ENCODE assay signal across 9 cellular contexts in the genomic region with DNA sequence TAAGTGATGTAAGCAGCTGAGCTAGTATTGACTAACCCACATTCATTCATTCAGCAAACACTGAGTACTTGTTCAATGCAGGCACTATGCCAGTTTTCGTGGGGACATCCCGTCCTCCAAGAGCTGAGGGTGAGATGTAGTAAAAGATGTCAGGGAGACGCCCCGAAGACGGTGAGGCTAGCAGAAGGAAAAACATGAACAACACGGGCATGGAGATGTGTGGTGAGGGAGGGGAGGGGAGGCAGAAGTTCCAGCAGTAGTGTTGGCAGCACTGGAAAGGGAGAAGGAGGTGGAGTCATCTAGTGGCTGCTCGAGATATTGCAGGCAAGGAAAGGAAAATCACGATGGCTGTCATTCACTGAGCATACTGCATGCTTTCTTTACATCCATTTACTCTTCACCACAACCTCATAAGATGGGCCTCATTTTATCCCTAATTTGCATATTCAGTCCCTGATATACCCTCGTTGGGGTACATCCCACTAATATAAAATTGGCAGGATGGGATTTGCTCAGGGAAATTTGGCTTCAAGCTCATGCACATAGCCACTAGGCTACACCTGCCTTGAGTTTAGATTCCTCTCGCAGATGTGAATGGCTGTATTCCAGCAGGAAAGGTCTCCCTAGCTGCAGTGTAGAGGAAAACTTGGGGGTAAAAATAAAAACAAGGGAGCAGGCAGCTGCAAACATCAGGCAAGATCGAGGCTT. TPM values are rescaled to one million over a fixed set of nuclear protein-coding genes. Genes with fewer than 3 reads are reported as not detected.
DNase-seq lines count a peak whose midpoint lies in the region; ATAC-seq and FAIRE-seq lines count a peak whose summit lies in the region.
"Had no signal": no experiment of that assay in that cellular context is flagged by ENCODE, and none has a peak within 500 bp of the region (broad histone marks: within the 10 kb centered on the region; RNA-seq: fewer than 3 reads in every experiment).

No MANE protein-coding gene starts in this region.

- no peak overlapping the region for H3K4me3 Mint-ChIP-seq in natural killer cell treated with Interleukin-12 subunit alpha and Interleukin-12 subunit beta and Interleukin-15 and Interleukin-18, amount 100 ng/mL, for 72 hours
- H3K4me3 Mint-ChIP-seq: CD8-positive, alpha-beta memory T cell had no signal

- H3K4me1 Mint-ChIP-seq in natural killer cell treated with Interleukin-12 subunit alpha and Interleukin-12 subunit beta and Interleukin-15 and Interleukin-18, amount 100 ng/mL, for 72 hours (ENCODE audit: low read depth in 2 of 2) = peaks cover 13 to 16% of the 10 kb centered on the region in 2 donors

- H3K27ac Mint-ChIP-seq in natural killer cell treated with Interleukin-12 subunit alpha and Interleukin-12 subunit beta and Interleukin-15 and Interleukin-18, amount 100 ng/mL, for 72 hours = no peak overlapping the region

- H3K36me3 Mint-ChIP-seq in natural killer cell treated with Interleukin-12 subunit alpha and Interleukin-12 subunit beta and Interleukin-15 and Interleukin-18, amount 100 ng/mL, for 72 hours = no peaks in the 10 kb centered on the region
- H3K36me3 Mint-ChIP-seq: CD8-positive, alpha-beta memory T cell had no signal

- H3K27me3 Mint-ChIP-seq in natural killer cell treated with Interleukin-12 subunit alpha and Interleukin-12 subunit beta and Interleukin-15 and Interleukin-18, amount 100 ng/mL, for 72 hours = peaks cover 28 to 37% of the 10 kb centered on the region in 2 donors

- ATAC-seq in HG02938 (IDR thresholded peaks at IDR 0.05; ENCODE audit: unreplicated experiment) = peak; percentile 53
- ATAC-seq in natural killer cell treated with Interleukin-12 subunit alpha and Interleukin-12 subunit beta and Interleukin-15 and Interleukin-18, amount 100 ng/mL, for 72 hours = peak; percentile 51 to 58

- FAIRE-seq in urothelium cell line (lab: Jason Lieb, UNC) = no peak

- DNase-seq in NCI-H187 treated with DMSO at 0.1 percent for 48 hours (lab: John Stamatoyannopoulos, UW) (peak; percentile 14), NCI-H187 (lab: John Stamatoyannopoulos, UW) (no peak), NCI-H526 treated with DMSO at 0.1 percent for 48 hours (lab: John Stamatoyannopoulos, UW) (peak; percentile 14), activated T-cell treated with anti-CD3 and anti-CD28 coated beads for 1 hour (ENCODE audit: low read depth) (peak; percentile 20), fibroblast of peridontal ligament (ENCODE audit: extremely low read depth) (peak; percentile 57), urothelium cell line (ENCODE audit: low spot score) (peak; percentile 79)
- DNase-seq in natural killer cell treated with Interleukin-12 subunit alpha and Interleukin-12 subunit beta and Interleukin-15 and Interleukin-18, amount 100 ng/mL, for 72 hours (ENCODE audit: low spot score) = no peak

- H3K9me3 Mint-ChIP-seq in natural killer cell treated with Interleukin-12 subunit alpha and Interleukin-12 subunit beta and Interleukin-15 and Interleukin-18, amount 100 ng/mL, for 72 hours = no peaks in the 10 kb centered on the region

RNA-seq across cellular contexts. Expression of a gene that starts 14.5 kb away (rescaled TPM):
- total RNA-seq in natural killer cell treated with Interleukin-12 subunit alpha and Interleukin-12 subunit beta and Interleukin-15 and Interleukin-18, amount 100 ng/mL, for 72 hours = not detected
- total RNA-seq: CD8-positive, alpha-beta memory T cell had no signal

RNA-seq across cellular contexts. Expression of a gene that starts 38.1 kb away (rescaled TPM):
- not detected for total RNA-seq in natural killer cell treated with Interleukin-12 subunit alpha and Interleukin-12 subunit beta and Interleukin-15 and Interleukin-18, amount 100 ng/mL, for 72 hours
- total RNA-seq: CD8-positive, alpha-beta memory T cell had no signal

RNA-seq across cellular contexts. Expression of a gene that starts 56.6 kb away (rescaled TPM):
- 1 to 10 TPM in 1 of 2 donors, not detected in 1; 1.7 TPM for total RNA-seq in natural killer cell treated with Interleukin-12 subunit alpha and Interleukin-12 subunit beta and Interleukin-15 and Interleukin-18, amount 100 ng/mL, for 72 hours
- total RNA-seq: CD8-positive, alpha-beta memory T cell had no signal

Comparison
In these comparisons a context has a peak if more than half of its experiments do, and no peak if none do; other contexts are left out.
1. DNase-seq: peak in NCI-H187 treated with DMSO at 0.1 percent for 48 hours (single experiment), NCI-H526 treated with DMSO at 0.1 percent for 48 hours (single experiment), activated T-cell treated with anti-CD3 and anti-CD28 coated beads for 1 hour (single experiment), fibroblast of peridontal ligament (single experiment) and urothelium cell line (single experiment); none in NCI-H187 (0 of 2) and natural killer cell treated with Interleukin-12 subunit alpha and Interleukin-12 subunit beta and Interleukin-15 and Interleukin-18, amount 100 ng/mL, for 72 hours (single experiment).